In genomic region chr20:49843770-49844169, GRCh38 we compare ENCODE assay signal across 20 cellular contexts. TPM values are rescaled to one million over a fixed set of nuclear protein-coding genes. Genes with fewer than 3 reads are reported as not detected.
A peak's percentile ranks its signal among the peaks of the same experiment; 100 is the strongest.
DNase-seq lines count a peak whose midpoint lies in the region; TF ChIP-seq lines count a peak whose summit lies in the region.
"Had no signal": no experiment of that assay in that cellular context is flagged by ENCODE, and none has a peak within 500 bp of the region (broad histone marks: within the 10 kb centered on the region; RNA-seq: fewer than 3 reads in every experiment).

No MANE protein-coding gene starts in this region.

- H3F3A ChIP-seq in PC-9 (ENCODE audit: insufficient read depth, low read depth) = peaks cover 20% of the 10 kb centered on the region; the same call in 1 of the 2 replicates

- H3K36me3 Mint-ChIP-seq in activated naive CD8-positive, alpha-beta T cell = peaks cover 2% of the 10 kb centered on the region
- peaks cover 10% of the 10 kb centered on the region for H3K36me3 Mint-ChIP-seq in activated naive CD8-positive, alpha-beta T cell treated with anti-CD3 and anti-CD28 coated beads for 36 hours

- intact Hi-C loops in PC-9 (cut with micrococcal nuclease; ENCODE audit: unreplicated experiment) = no loop called here
- intact Hi-C loops in spleen (cut with DNase I; ENCODE audit: low total_unique reads) = no loop called here

- DNase-seq in activated naive CD8-positive, alpha-beta T cell treated with anti-CD3 and anti-CD28 coated beads for 36 hours = no peak
- no peak for DNase-seq in PC-9
- DNase-seq in left kidney (ENCODE audit: low read depth, low spot score) = peak; percentile 10
- DNase-seq in spleen = no peak
- DNase-seq in medulla oblongata (ENCODE audit: extremely low spot score) = no peak
- DNase-seq in T-helper 9 cell = no peak
- no peak for DNase-seq in GM19238 (ENCODE audit: insufficient read length, low spot score)
- DNase-seq: activated CD4-positive, alpha-beta T cell treated with anti-CD3 and anti-CD28 coated beads, Interleukin-2, amount 50 U/mL, for 48 hours; activated CD4-positive, CD25-positive, alpha-beta regulatory T cell; activated effector memory CD4-positive, alpha-beta T cell treated with Interleukin-2 at 50 U/mL for 16 hours; effector CD4-positive, alpha-beta T cell; Karpas-422; kidney; lower lobe of right lung; NCI-H146; stomach had no signal

- no peaks in the 10 kb centered on the region for H3K4me1 Mint-ChIP-seq in activated naive CD8-positive, alpha-beta T cell (ENCODE audit: low read depth)
- H3K4me1 Mint-ChIP-seq in activated naive CD8-positive, alpha-beta T cell treated with anti-CD3 and anti-CD28 coated beads for 36 hours = peaks cover 2% of the 10 kb centered on the region

- H4K20me1 ChIP-seq in PC-9 (ENCODE audit: insufficient read depth) = no peaks in the 10 kb centered on the region

- no peaks in the 10 kb centered on the region for H3K27me3 Mint-ChIP-seq in activated naive CD8-positive, alpha-beta T cell
- H3K27me3 Mint-ChIP-seq in activated naive CD8-positive, alpha-beta T cell treated with anti-CD3 and anti-CD28 coated beads for 36 hours = no peaks in the 10 kb centered on the region
- H3K27me3 Mint-ChIP-seq: brain, progenitor cell of endocrine pancreas had no signal

- H3K27ac ChIP-seq in PC-9 (peak overlapping the region; percentile 34; the same call in 1 of the 2 replicates), spleen (peak overlapping the region in 7 of 8 donors; percentile 5 to 72 (median 56))
- H3K27ac ChIP-seq: lower lobe of right lung, tibial nerve had no signal

- WGBS in spleen, 5 donors = 64 to 78% (median 66%) methylated on average over 3 of the region's 3 CpGs

- TF ChIP-seq POLR2A in spleen (IDR thresholded peaks at IDR 0.05) = no peak

- no peaks in the 10 kb centered on the region for H3K9me3 Mint-ChIP-seq in activated naive CD8-positive, alpha-beta T cell (ENCODE audit: low read depth)
- H3K9me3 Mint-ChIP-seq in activated naive CD8-positive, alpha-beta T cell treated with anti-CD3 and anti-CD28 coated beads for 36 hours = no peaks in the 10 kb centered on the region

- H3K36me3 ChIP-seq in PC-9 (ENCODE audit: low read depth) = peaks cover 18% of the 10 kb centered on the region
- peaks cover 0 to 66% (median 31%) of the 10 kb centered on the region in 6 donors for H3K36me3 ChIP-seq in spleen

- H3K9me3 ChIP-seq in PC-9 (ENCODE audit: insufficient read depth, low read depth) (no peaks in the 10 kb centered on the region), spleen (peaks cover 0 to 4% (median 0%) of the 10 kb centered on the region in 8 donors)
- H3K9me3 ChIP-seq: lower lobe of right lung, tibial nerve had no signal

- no peak for TF ChIP-seq CTCF in PC-9 (conservative IDR thresholded peaks at IDR 0.05)
- no peak for TF ChIP-seq CTCF in spleen (IDR thresholded peaks at IDR 0.05 in 8 of 11, conservative IDR thresholded peaks at IDR 0.05 in 3 of 11)

- H3K4me3 Mint-ChIP-seq in activated naive CD8-positive, alpha-beta T cell = no peak overlapping the region
- no peak overlapping the region for H3K4me3 Mint-ChIP-seq in activated naive CD8-positive, alpha-beta T cell treated with anti-CD3 and anti-CD28 coated beads for 36 hours
- H3K4me3 Mint-ChIP-seq: brain had no signal

- POLR2A ChIA-PET in PC-9 (lab: Charles Lee; ENCODE audit: unreplicated experiment) = interaction anchor here (0.7 kb wide), 1 partner anchor 296 kb away, joined by 23 read pairs; no protein-coding TSS in a partner anchor

- H3K4me3 ChIP-seq in PC-9 (no peak overlapping the region), spleen (no peak overlapping the region)
- H3K4me3 ChIP-seq: lower lobe of right lung, stomach, tibial nerve had no signal

- H3K27me3 ChIP-seq in PC-9 (ENCODE audit: insufficient read depth, low read depth) = no peaks in the 10 kb centered on the region
- H3K27me3 ChIP-seq in spleen (replicated peaks in 1 of 7) = no peaks in the 10 kb centered on the region
- H3K27me3 ChIP-seq: stomach, tibial nerve had no signal

- CTCF ChIA-PET in PC-9 (lab: Charles Lee) = interaction anchor here (0.6 to 1.5 kb wide), 3 partner anchors 46 to 302 kb away, joined by 3 to 4 read pairs (median 3); no protein-coding TSS in a partner anchor

- no peak overlapping the region for H2AFZ ChIP-seq in PC-9

- peaks cover 8% of the 10 kb centered on the region; the same call in 1 of the 2 replicates for H3K4me1 ChIP-seq in PC-9 (replicated peaks; ENCODE audit: insufficient read depth)
- H3K4me1 ChIP-seq in spleen = peaks cover 0 to 52% (median 13%) of the 10 kb centered on the region in 6 donors
- H3K4me1 ChIP-seq: lower lobe of right lung had no signal

- H3K79me2 ChIP-seq in PC-9 (ENCODE audit: low read depth) = no peaks in the 10 kb centered on the region

- peak overlapping the region; percentile 56 for H3K27ac Mint-ChIP-seq in activated naive CD8-positive, alpha-beta T cell
- no peak overlapping the region for H3K27ac Mint-ChIP-seq in activated naive CD8-positive, alpha-beta T cell treated with anti-CD3 and anti-CD28 coated beads for 36 hours
- H3K27ac Mint-ChIP-seq: progenitor cell of endocrine pancreas had no signal

- H3K4me2 ChIP-seq in PC-9 = no peak overlapping the region

- no peaks in the 10 kb centered on the region for H3K9me2 ChIP-seq in PC-9 (ENCODE audit: insufficient read depth)

- no TSS peak for BruUV-seq in PC-9 (replicated peaks; lab: Mats Ljungman, UMichigan)

RNA-seq across cellular contexts. Expression of gene SLC9A8, which starts 31.1 kb away (rescaled TPM):
- 10 to 100 TPM in 1 of 2 experiments, 1 to 10 TPM in 1; 9.9 to 10.9 TPM for total RNA-seq in activated naive CD8-positive, alpha-beta T cell treated with anti-CD3 and anti-CD28 coated beads for 36 hours
- 12.7 and 21.4 TPM in 2 replicates for total RNA-seq in PC-9 (2021)
- 10 to 100 TPM; 15.9 to 35.3 (median 28.6) TPM for total RNA-seq in spleen
- polyA plus RNA-seq in spleen = 10 to 100 TPM in 1 of 3 donors, 1 to 10 TPM in 2; 4.6 to 11.9 (median 8.9) TPM
